Comparison of ENCODE assay signal across 18 cellular contexts in genomic region chr4:39658756-39659155, GRCh38. TPM values are rescaled to one million over a fixed set of nuclear protein-coding genes. Genes with fewer than 3 reads are reported as not detected.
DNase-seq lines count a peak whose midpoint lies in the region; ATAC-seq and TF ChIP-seq lines count a peak whose summit lies in the region.
"Had no signal": no experiment of that assay in that cellular context is flagged by ENCODE, and none has a peak within 500 bp of the region (broad histone marks: within the 10 kb centered on the region; RNA-seq: fewer than 3 reads in every experiment).

No MANE protein-coding gene starts in this region.

- H4K8ac ChIP-seq in mesenchymal stem cell (ENCODE audit: low read length), result no peak overlapping the region

- no peak overlapping the region for H3K23ac ChIP-seq in mesenchymal stem cell (ENCODE audit: low read length in 2 of 2)

- no peak overlapping the region for H3K14ac ChIP-seq in mesenchymal stem cell (ENCODE audit: low read length in 2 of 2)

- H3K4me3 ChIP-seq in NB4 (ENCODE audit: low read depth, low read length) (no peak overlapping the region), cardiac fibroblast (replicated peaks in 1 of 2; ENCODE audit: low read depth in 2 of 2, low read length in 2 of 2) (no peak overlapping the region), mesenchymal stem cell (ENCODE audit: insufficient read depth in 1 of 2, low read depth in 1 of 2, low read length in 2 of 2) (no peak overlapping the region), lower leg skin (ENCODE audit: low read depth, poor library complexity, severe bottlenecking) (no peak overlapping the region), Karpas-422 (ENCODE audit: low read length) (no peak overlapping the region)

- no peaks in the 10 kb centered on the region for H3K36me3 Mint-ChIP-seq in CD4-positive, alpha-beta T cell (ENCODE audit: low read depth)
- H3K36me3 Mint-ChIP-seq in activated T-cell treated with anti-CD3 and anti-CD28 coated beads, Interleukin-2, amount 50 U/mL, for 24 hours (ENCODE audit: low read depth), result no peaks in the 10 kb centered on the region
- H3K36me3 Mint-ChIP-seq: CD4-positive, CD25-positive, alpha-beta regulatory T cell had no signal

- no peaks in the 10 kb centered on the region for H3K27me3 Mint-ChIP-seq in CD4-positive, alpha-beta T cell
- H3K27me3 Mint-ChIP-seq in activated T-cell treated with anti-CD3 and anti-CD28 coated beads, Interleukin-2, amount 50 U/mL, for 24 hours, result no peaks in the 10 kb centered on the region
- H3K27me3 Mint-ChIP-seq: activated CD4-positive, alpha-beta T cell treated with anti-CD3 and anti-CD28 coated beads, Interleukin-2, amount 10 ng/mL, durations not matched to agents 7 days and 5 days; brain; CD4-positive, CD25-positive, alpha-beta regulatory T cell; progenitor cell of endocrine pancreas; stimulated activated naive CD8-positive, alpha-beta T cell treated with anti-CD3 and anti-CD28 coated beads, Interleukin-15, Interleukin-2, amounts not matched to agents 100 ng/mL and 50 ng/mL, for 24 hours had no signal

- H3K36me3 ChIP-seq in mesenchymal stem cell (ENCODE audit: control insufficient read depth in 1 of 2, insufficient read depth in 2 of 2, low read depth in 1 of 2, low read length in 2 of 2) (no peaks in the 10 kb centered on the region), Karpas-422 (ENCODE audit: insufficient read depth, low read length) (no peaks in the 10 kb centered on the region)

- POLR2A ChIA-PET in CD4-positive, alpha-beta T cell (lab: Charles Lee), result no interaction called here

- DNase-seq in CD4-positive, alpha-beta T cell, result no peak
- no peak for DNase-seq in NB4 (ENCODE audit: low read depth)
- DNase-seq in cardiac fibroblast (ENCODE audit: low read depth in 2 of 2), result peak; percentile 37 to 41
- DNase-seq in mesenchymal stem cell, result peak; percentile 15
- DNase-seq in activated T-cell treated with anti-CD3 and anti-CD28 coated beads, Interleukin-2, amount 50 U/mL, for 24 hours, result no peak
- no peak for DNase-seq in lower leg skin (ENCODE audit: low spot score in 2 of 2)
- no peak for DNase-seq in Karpas-422
- DNase-seq: activated CD4-positive, alpha-beta T cell treated with anti-CD3 and anti-CD28 coated beads, Interleukin-2, amount 10 ng/mL, durations not matched to agents 7 days and 5 days; CD4-positive, CD25-positive, alpha-beta regulatory T cell; erythroblast; NCI-H2081; stimulated activated CD4-positive, alpha-beta T cell treated with anti-CD3 and anti-CD28 coated beads, Interleukin-4, amount 100 ng/mL, for 24 hours had no signal

- no peak overlapping the region for H3K9ac ChIP-seq in mesenchymal stem cell (ENCODE audit: low read length)
- H3K9ac ChIP-seq in Karpas-422 (ENCODE audit: low read length), result no peak overlapping the region

- no peaks in the 10 kb centered on the region for H3K79me1 ChIP-seq in mesenchymal stem cell (replicated peaks; ENCODE audit: low read length, poor library complexity, severe bottlenecking)

- no peaks in the 10 kb centered on the region for H3K27me3 ChIP-seq in CD4-positive, alpha-beta T cell (ENCODE audit: control insufficient read depth, insufficient read depth, low read length)
- no peaks in the 10 kb centered on the region for H3K27me3 ChIP-seq in mesenchymal stem cell (ENCODE audit: control insufficient read depth in 1 of 2, insufficient read depth in 1 of 2, low read length in 2 of 2)
- no peaks in the 10 kb centered on the region for H3K27me3 ChIP-seq in Karpas-422 (ENCODE audit: low read length)

- no peak overlapping the region for H2BK15ac ChIP-seq in mesenchymal stem cell (ENCODE audit: low read depth, poor library complexity, severe bottlenecking)

- intact Hi-C loops in CD4-positive, alpha-beta T cell (cut with DNase I, micrococcal nuclease), result loop anchor here (2.0 kb wide), 1 partner anchor 190 kb away; no protein-coding TSS in a partner anchor
- intact Hi-C loops in lower leg skin (cut with DNase I; ENCODE audit: low total_unique reads), result no loop called here

- H2AFZ ChIP-seq in mesenchymal stem cell (ENCODE audit: low read depth, low read length), result no peak overlapping the region
- no peak overlapping the region for H2AFZ ChIP-seq in Karpas-422 (ENCODE audit: low read length)

- H2BK5ac ChIP-seq in mesenchymal stem cell (ENCODE audit: low read depth, low read length, poor library complexity, severe bottlenecking), result no peak overlapping the region

- 91% methylated on average over 3 of the region's 3 CpGs for WGBS in mesenchymal stem cell
- WGBS in lower leg skin, 2 donors, result 93% methylated on average over 3 of the region's 3 CpGs

- no peak overlapping the region for H3K4me3 Mint-ChIP-seq in CD4-positive, alpha-beta T cell
- H3K4me3 Mint-ChIP-seq in activated T-cell treated with anti-CD3 and anti-CD28 coated beads, Interleukin-2, amount 50 U/mL, for 24 hours, result no peak overlapping the region
- H3K4me3 Mint-ChIP-seq: activated CD4-positive, alpha-beta T cell treated with anti-CD3 and anti-CD28 coated beads, Interleukin-2, amount 10 ng/mL, durations not matched to agents 7 days and 5 days; activated T-helper 1 cell treated with anti-CD3 and anti-CD28 coated beads, Interleukin-12 subunit alpha, Interleukin-12 subunit beta, Interleukin-2, Interleukin-4 antibody, amounts not matched to agents 30 ng/mL and 10 ng/mL and 1 ng/mL, durations not matched to agents 14 hours and 24 hours and 36 hours; brain; CD4-positive, CD25-positive, alpha-beta regulatory T cell; stimulated activated naive CD8-positive, alpha-beta T cell treated with anti-CD3 and anti-CD28 coated beads, Interleukin-15, Interleukin-2, amounts not matched to agents 100 ng/mL and 50 ng/mL, for 24 hours; T-helper 1 cell treated with Interleukin-12 subunit alpha and Interleukin-12 subunit beta and Interleukin-4 antibody, amounts not matched to agents 30 μg/mL and 1 μg/mL, for 36 hours had no signal

- H4K20me1 ChIP-seq in Karpas-422 (ENCODE audit: insufficient read depth, low read depth, low read length), result no peaks in the 10 kb centered on the region

- H3K9me3 Mint-ChIP-seq in CD4-positive, alpha-beta T cell, result no peaks in the 10 kb centered on the region
- no peaks in the 10 kb centered on the region for H3K9me3 Mint-ChIP-seq in activated T-cell treated with anti-CD3 and anti-CD28 coated beads, Interleukin-2, amount 50 U/mL, for 24 hours
- H3K9me3 Mint-ChIP-seq: activated CD4-positive, alpha-beta T cell treated with anti-CD3 and anti-CD28 coated beads, Interleukin-2, amount 10 ng/mL, durations not matched to agents 7 days and 5 days; activated T-helper 1 cell treated with anti-CD3 and anti-CD28 coated beads, Interleukin-12 subunit alpha, Interleukin-12 subunit beta, Interleukin-2, Interleukin-4 antibody, amounts not matched to agents 30 ng/mL and 10 ng/mL and 1 ng/mL, durations not matched to agents 14 hours and 24 hours and 36 hours; brain; CD4-positive, CD25-positive, alpha-beta regulatory T cell; stimulated activated naive CD8-positive, alpha-beta T cell treated with anti-CD3 and anti-CD28 coated beads, Interleukin-15, Interleukin-2, amounts not matched to agents 100 ng/mL and 50 ng/mL, for 24 hours; T-helper 1 cell treated with Interleukin-12 subunit alpha and Interleukin-12 subunit beta and Interleukin-4 antibody, amounts not matched to agents 30 μg/mL and 1 μg/mL, for 36 hours had no signal

- no peak overlapping the region for H4K91ac ChIP-seq in mesenchymal stem cell (ENCODE audit: low read length)

- no peaks in the 10 kb centered on the region for H3K4me1 Mint-ChIP-seq in CD4-positive, alpha-beta T cell (ENCODE audit: low read depth)
- peaks cover 8% of the 10 kb centered on the region for H3K4me1 Mint-ChIP-seq in activated T-cell treated with anti-CD3 and anti-CD28 coated beads, Interleukin-2, amount 50 U/mL, for 24 hours (ENCODE audit: low read depth)
- H3K4me1 Mint-ChIP-seq: brain had no signal

- CTCF ChIA-PET in CD4-positive, alpha-beta T cell (lab: Charles Lee), result no interaction called here

- no peak for ATAC-seq in CD4-positive, alpha-beta T cell (ENCODE audit: poor library complexity)
- no peak for ATAC-seq in HG03378 (IDR thresholded peaks at IDR 0.05; ENCODE audit: unreplicated experiment)

- TF ChIP-seq CTCF in CD4-positive, alpha-beta T cell (IDR thresholded peaks at IDR 0.05), result peak; percentile 14
- peak; percentile 7 for TF ChIP-seq CTCF in NB4 (IDR thresholded peaks at IDR 0.05; ENCODE audit: low read depth, low read length)
- TF ChIP-seq CTCF in cardiac fibroblast (IDR thresholded peaks at IDR 0.05; ENCODE audit: low read depth, low read length), result peak; percentile 42
- TF ChIP-seq CTCF in lower leg skin (IDR thresholded peaks at IDR 0.05), result no peak

- H3K4ac ChIP-seq in mesenchymal stem cell (ENCODE audit: low read depth in 1 of 2, low read length in 2 of 2), result no peak overlapping the region

- no peaks in the 10 kb centered on the region for H3K4me1 ChIP-seq in mesenchymal stem cell (ENCODE audit: control insufficient read depth, insufficient read depth, low read depth, low read length)
- H3K4me1 ChIP-seq in Karpas-422 (ENCODE audit: low read length), result peaks cover 4% of the 10 kb centered on the region; the same call in 1 of the 2 replicates

- H3K18ac ChIP-seq in mesenchymal stem cell (ENCODE audit: low read depth in 1 of 2, low read length in 2 of 2), result no peak overlapping the region

- TF ChIP-seq POLR2A in NB4 (IDR thresholded peaks at IDR 0.05; ENCODE audit: extremely low read depth, insufficient read length) (no peak), lower leg skin (IDR thresholded peaks at IDR 0.05) (no peak)

- no peak overlapping the region for H2BK120ac ChIP-seq in mesenchymal stem cell (ENCODE audit: low read depth, low read length)

- no peak overlapping the region for H3K27ac Mint-ChIP-seq in CD4-positive, alpha-beta T cell
- H3K27ac Mint-ChIP-seq in activated T-cell treated with anti-CD3 and anti-CD28 coated beads, Interleukin-2, amount 50 U/mL, for 24 hours, result no peak overlapping the region
- H3K27ac Mint-ChIP-seq: activated CD4-positive, alpha-beta T cell treated with anti-CD3 and anti-CD28 coated beads, Interleukin-2, amount 10 ng/mL, durations not matched to agents 7 days and 5 days; activated T-helper 1 cell treated with anti-CD3 and anti-CD28 coated beads, Interleukin-12 subunit alpha, Interleukin-12 subunit beta, Interleukin-2, Interleukin-4 antibody, amounts not matched to agents 30 ng/mL and 10 ng/mL and 1 ng/mL, durations not matched to agents 14 hours and 24 hours and 36 hours; brain; CD4-positive, CD25-positive, alpha-beta regulatory T cell; progenitor cell of endocrine pancreas; stimulated activated naive CD8-positive, alpha-beta T cell treated with anti-CD3 and anti-CD28 coated beads, Interleukin-15, Interleukin-2, amounts not matched to agents 100 ng/mL and 50 ng/mL, for 24 hours; T-helper 1 cell treated with Interleukin-12 subunit alpha and Interleukin-12 subunit beta and Interleukin-4 antibody, amounts not matched to agents 30 μg/mL and 1 μg/mL, for 36 hours had no signal

- H3K9me2 ChIP-seq in Karpas-422 (replicated peaks; ENCODE audit: insufficient read depth, low read length), result no peaks in the 10 kb centered on the region

- H2AK5ac ChIP-seq in mesenchymal stem cell (ENCODE audit: low read length, severe bottlenecking), result no peak overlapping the region

- no peaks in the 10 kb centered on the region for H3K79me2 ChIP-seq in Karpas-422 (ENCODE audit: low read length)

- no peaks in the 10 kb centered on the region for H3K9me3 ChIP-seq in CD4-positive, alpha-beta T cell (ENCODE audit: control insufficient read depth, low read length)
- H3K9me3 ChIP-seq in mesenchymal stem cell (ENCODE audit: control insufficient read depth, low read length) (no peaks in the 10 kb centered on the region), Karpas-422 (ENCODE audit: low read length) (no peaks in the 10 kb centered on the region)

- no peak overlapping the region for H3K27ac ChIP-seq in CD4-positive, alpha-beta T cell (ENCODE audit: low read depth, low read length)
- H3K27ac ChIP-seq in mesenchymal stem cell (ENCODE audit: low read length, poor library complexity, severe bottlenecking), result no peak overlapping the region
- H3K27ac ChIP-seq in Karpas-422 (ENCODE audit: low read length), result no peak overlapping the region

- H2BK12ac ChIP-seq in mesenchymal stem cell (ENCODE audit: low read length in 2 of 2), result no peak overlapping the region

- H3K4me2 ChIP-seq in mesenchymal stem cell (ENCODE audit: low read length, poor library complexity, severe bottlenecking) (no peak overlapping the region), Karpas-422 (ENCODE audit: low read depth, low read length, poor library complexity, severe bottlenecking) (no peak overlapping the region)

RNA-seq across cellular contexts. Expression of gene SMIM14, which starts 20.1 kb away (rescaled TPM):
- total RNA-seq in CD4-positive, alpha-beta T cell, result 1 to 10 TPM; 2.0 to 3.1 TPM
- polyA plus RNA-seq in mesenchymal stem cell (2013, experiment 1 of 2), result 15.1 TPM
- 17.3 TPM for polyA plus RNA-seq in mesenchymal stem cell (2013, experiment 2 of 2)
- 10 to 100 TPM; 25.6 to 49.2 (median 36.4) TPM for total RNA-seq in lower leg skin
- 174 and 689 TPM in 2 replicates for total RNA-seq in Karpas-422 (2014; rRNA removed; shearing (Covaris generic); ENCODE audit: low replicate concordance)

RNA-seq across cellular contexts. Expression of gene UBE2K, which starts 39.2 kb away (rescaled TPM):
- total RNA-seq in CD4-positive, alpha-beta T cell, result 10 to 100 TPM; 35.9 to 41.3 TPM
- polyA plus RNA-seq in mesenchymal stem cell (2013, experiment 1 of 2), result 111 TPM
- polyA plus RNA-seq in mesenchymal stem cell (2013, experiment 2 of 2), result 111 TPM
- 10 to 100 TPM; 21.5 to 32.2 (median 25.7) TPM for total RNA-seq in lower leg skin
- 32.9 and 35.8 TPM in 2 replicates for total RNA-seq in Karpas-422 (2014; rRNA removed; shearing (Covaris generic); ENCODE audit: low replicate concordance)

Comparison
In these comparisons a context has a peak if more than half of its experiments do, and no peak if none do; other contexts are left out.
1. DNase-seq: peak in cardiac fibroblast (2 of 2) and mesenchymal stem cell (single experiment); none in CD4-positive, alpha-beta T cell (0 of 10), NB4 (single experiment), activated T-cell treated with anti-CD3 and anti-CD28 coated beads, Interleukin-2, amount 50 U/mL, for 24 hours (single experiment), lower leg skin (0 of 2) and Karpas-422 (single experiment).
2. CTCF ChIP-seq: peak in CD4-positive, alpha-beta T cell (single experiment), NB4 (single experiment) and cardiac fibroblast (single experiment); none in lower leg skin (0 of 3).